Comparison of ENCODE assay signal across 1 cellular context in genomic region chr16:12257926-12258561, GRCh38.
TF ChIP-seq lines count a peak whose summit lies in the region.

No MANE protein-coding gene starts in this region.

TF ChIP-seq in HepG2, 621 proteins besides CTCF, POLR2A, EP300 and RAD21 (continued from another document and continues in another):
- TF ChIP-seq ZNF318 (CRISPR knock-in tag; IDR thresholded peaks at IDR 0.05): no peak
- TF ChIP-seq RFXAP (CRISPR knock-in tag; IDR thresholded peaks at IDR 0.05; ENCODE audit: borderline replicate concordance): no peak; the same call in 1 of the 2 replicates
- no peak for TF ChIP-seq ZNF737 (CRISPR knock-in tag; IDR thresholded peaks at IDR 0.05; ENCODE audit: borderline replicate concordance)
- peak; percentile 67 for TF ChIP-seq SRSF1 (optimal IDR thresholded peaks at IDR 0.05; ENCODE audit: low read depth, low read length)
- peak; percentile 85; the same call in 1 of the 2 replicates for TF ChIP-seq ZNF788 (CRISPR knock-in tag; IDR thresholded peaks at IDR 0.05; ENCODE audit: borderline replicate concordance)
- peak; percentile 51; the same call in 1 of the 2 replicates for TF ChIP-seq ARNT2 (CRISPR knock-in tag; IDR thresholded peaks at IDR 0.05; ENCODE audit: low read depth)
- no peak for TF ChIP-seq ZNF704 (CRISPR knock-in tag; IDR thresholded peaks at IDR 0.05; ENCODE audit: borderline replicate concordance)
- peak; percentile 83 for TF ChIP-seq BCL3 (CRISPR knock-in tag; IDR thresholded peaks at IDR 0.05)
- peak; percentile 58 for TF ChIP-seq NCOA2 (CRISPR knock-in tag; IDR thresholded peaks at IDR 0.05)
- peak; percentile 65; the same call in 1 of the 2 replicates for TF ChIP-seq KLF11 (CRISPR knock-in tag; IDR thresholded peaks at IDR 0.05)
- no peak for TF ChIP-seq ZNF460 (CRISPR knock-in tag; IDR thresholded peaks at IDR 0.05; ENCODE audit: borderline replicate concordance)
- peak; percentile 78 for TF ChIP-seq THAP11 (CRISPR knock-in tag; IDR thresholded peaks at IDR 0.05)
- TF ChIP-seq THRA (CRISPR knock-in tag; IDR thresholded peaks at IDR 0.05; ENCODE audit: borderline replicate concordance): peak; percentile 86
- 0 out of 2 replicates have a peak, but pooled peaks have one; percentile 64 for TF ChIP-seq ZNF616 (CRISPR knock-in tag; IDR thresholded peaks at IDR 0.05; ENCODE audit: low read depth)
- TF ChIP-seq POLR2AphosphoS5 (IDR thresholded peaks at IDR 0.05; ENCODE audit: low read depth, low read length): no peak
- no peak; the same call in 1 of the 2 replicates for TF ChIP-seq CAMTA2 (CRISPR knock-in tag; IDR thresholded peaks at IDR 0.05; ENCODE audit: borderline replicate concordance)
- no peak for TF ChIP-seq ZNF180 (CRISPR knock-in tag; IDR thresholded peaks at IDR 0.05; ENCODE audit: borderline replicate concordance, low read depth)
- no peak for TF ChIP-seq ZSCAN20 (CRISPR knock-in tag; IDR thresholded peaks at IDR 0.05; ENCODE audit: borderline replicate concordance)
- TF ChIP-seq KDM2A (CRISPR knock-in tag; IDR thresholded peaks at IDR 0.05; ENCODE audit: borderline replicate concordance, low read depth): peak; percentile 96
- peak; percentile 92 for TF ChIP-seq HDAC2 (CRISPR knock-in tag; IDR thresholded peaks at IDR 0.05)
- TF ChIP-seq IRF1 (CRISPR knock-in tag; IDR thresholded peaks at IDR 0.05; ENCODE audit: low read depth): 0 out of 2 replicates have a peak, but pooled peaks have one; percentile 62
- no peak for TF ChIP-seq ZNF576 (CRISPR knock-in tag; IDR thresholded peaks at IDR 0.05)
- TF ChIP-seq CHD2 (IDR thresholded peaks at IDR 0.05; ENCODE audit: low read depth, low read length): 0 out of 2 replicates have a peak, but pooled peaks have one; percentile 43
- 0 out of 2 replicates have a peak, but pooled peaks have one; percentile 24 for TF ChIP-seq ZNF841 (CRISPR knock-in tag; IDR thresholded peaks at IDR 0.05; ENCODE audit: borderline replicate concordance)
- 0 out of 2 replicates have a peak, but pooled peaks have one; percentile 87 for TF ChIP-seq GLI4 (CRISPR knock-in tag; IDR thresholded peaks at IDR 0.05; ENCODE audit: borderline replicate concordance)
- peak; percentile 48; the same call in 1 of the 2 replicates for TF ChIP-seq ZNF7 (CRISPR knock-in tag; IDR thresholded peaks at IDR 0.05)
- TF ChIP-seq SMAD1 (CRISPR knock-in tag; IDR thresholded peaks at IDR 0.05; ENCODE audit: borderline replicate concordance, low read depth): peak; percentile 96; the same call in 1 of the 2 replicates
- TF ChIP-seq RORA (CRISPR knock-in tag; IDR thresholded peaks at IDR 0.05): no peak
- peak; percentile 98 for TF ChIP-seq REPIN1 (CRISPR knock-in tag; IDR thresholded peaks at IDR 0.05; ENCODE audit: borderline replicate concordance, low read depth)
- TF ChIP-seq ZNF264 (CRISPR knock-in tag; IDR thresholded peaks at IDR 0.05): peak; percentile 55; the same call in 1 of the 2 replicates
- TF ChIP-seq IRF9 (CRISPR knock-in tag; IDR thresholded peaks at IDR 0.05; ENCODE audit: borderline replicate concordance): peak; percentile 76; the same call in 1 of the 2 replicates
- 0 out of 2 replicates have a peak, but pooled peaks have one; percentile 47 for TF ChIP-seq ZNF121 (CRISPR knock-in tag; IDR thresholded peaks at IDR 0.05)
- TF ChIP-seq ZNF138 (CRISPR knock-in tag; IDR thresholded peaks at IDR 0.05; ENCODE audit: low read depth): no peak; the same call in 1 of the 2 replicates
- TF ChIP-seq ZFP90 (CRISPR knock-in tag; IDR thresholded peaks at IDR 0.05; ENCODE audit: borderline replicate concordance): peak; percentile 80; the same call in 1 of the 2 replicates
- TF ChIP-seq SALL1 (CRISPR knock-in tag; IDR thresholded peaks at IDR 0.05): peak; percentile 98
- TF ChIP-seq ZNF335 (CRISPR knock-in tag; IDR thresholded peaks at IDR 0.05): peak; percentile 86
- peak; percentile 62; the same call in 1 of the 2 replicates for TF ChIP-seq MYPOP (CRISPR knock-in tag; IDR thresholded peaks at IDR 0.05)
- peak; percentile 91; the same call in 1 of the 2 replicates for TF ChIP-seq ZNF691 (CRISPR knock-in tag; IDR thresholded peaks at IDR 0.05; ENCODE audit: borderline replicate concordance, low read depth)
- TF ChIP-seq SOX6 (IDR thresholded peaks at IDR 0.05): no peak
- TF ChIP-seq SOX6 (CRISPR knock-in tag; IDR thresholded peaks at IDR 0.05): peak; percentile 89
- peak; percentile 95 for TF ChIP-seq ERF (CRISPR knock-in tag; IDR thresholded peaks at IDR 0.05)
- TF ChIP-seq DZIP1 (CRISPR knock-in tag; IDR thresholded peaks at IDR 0.05): peak; percentile 80; the same call in 1 of the 2 replicates
- TF ChIP-seq RFX5 (IDR thresholded peaks at IDR 0.05; ENCODE audit: low read depth, low read length): 0 out of 2 replicates have a peak, but pooled peaks have one; percentile 43
